ENCODE assay signal across 1 cellular context in the genomic region with DNA sequence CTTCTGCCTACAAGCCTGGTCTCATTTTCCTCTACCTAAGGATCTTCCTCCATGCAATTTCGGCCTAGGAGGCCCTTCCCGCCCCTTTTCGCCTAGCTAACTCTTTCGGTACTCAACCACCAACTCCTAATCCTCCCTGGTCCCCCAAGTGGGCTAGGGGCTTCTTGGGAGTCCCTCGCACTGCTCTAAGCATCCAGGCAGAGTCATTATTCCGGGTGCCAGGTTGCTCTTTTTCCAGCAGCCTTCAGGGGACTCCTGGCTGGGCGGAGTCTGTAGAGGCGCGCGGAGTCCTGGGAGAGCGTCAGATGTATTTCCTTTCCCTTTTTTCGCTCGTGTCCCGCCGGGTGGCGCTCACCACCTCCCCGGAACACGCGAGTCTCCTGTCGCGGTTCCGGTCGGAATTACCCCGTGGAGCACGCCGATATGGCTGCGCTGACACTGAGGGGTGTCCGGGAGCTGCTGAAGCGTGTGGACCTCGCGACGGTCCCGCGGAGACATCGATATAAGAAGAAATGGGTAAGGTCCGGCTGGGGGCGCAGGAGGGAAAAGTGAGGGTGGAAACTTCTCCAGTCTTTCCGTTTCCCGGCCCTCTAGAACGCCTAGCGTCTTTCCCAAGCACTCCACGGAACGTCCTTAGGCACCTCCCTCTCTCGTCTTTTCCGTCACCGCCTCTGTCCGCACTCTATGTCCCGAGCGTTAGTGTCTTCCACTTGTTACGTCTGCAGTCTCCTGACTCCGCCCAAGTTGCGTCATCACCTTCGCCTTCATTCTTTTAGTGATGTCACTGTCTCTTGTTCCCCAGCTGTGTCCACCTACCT.
A peak's percentile ranks its signal among the peaks of the same experiment; 100 is the strongest.
TF ChIP-seq lines count a peak whose summit lies in the region.

A gene (plus strand): TSS at position 404 of the 818 bp plus-strand sequence. CDS start 20 bp downstream, at position 424.

TF ChIP-seq in HepG2, 621 proteins besides CTCF, POLR2A, EP300 and RAD21 (continued from another document and continues in another):
- TF ChIP-seq, protein P1, sequence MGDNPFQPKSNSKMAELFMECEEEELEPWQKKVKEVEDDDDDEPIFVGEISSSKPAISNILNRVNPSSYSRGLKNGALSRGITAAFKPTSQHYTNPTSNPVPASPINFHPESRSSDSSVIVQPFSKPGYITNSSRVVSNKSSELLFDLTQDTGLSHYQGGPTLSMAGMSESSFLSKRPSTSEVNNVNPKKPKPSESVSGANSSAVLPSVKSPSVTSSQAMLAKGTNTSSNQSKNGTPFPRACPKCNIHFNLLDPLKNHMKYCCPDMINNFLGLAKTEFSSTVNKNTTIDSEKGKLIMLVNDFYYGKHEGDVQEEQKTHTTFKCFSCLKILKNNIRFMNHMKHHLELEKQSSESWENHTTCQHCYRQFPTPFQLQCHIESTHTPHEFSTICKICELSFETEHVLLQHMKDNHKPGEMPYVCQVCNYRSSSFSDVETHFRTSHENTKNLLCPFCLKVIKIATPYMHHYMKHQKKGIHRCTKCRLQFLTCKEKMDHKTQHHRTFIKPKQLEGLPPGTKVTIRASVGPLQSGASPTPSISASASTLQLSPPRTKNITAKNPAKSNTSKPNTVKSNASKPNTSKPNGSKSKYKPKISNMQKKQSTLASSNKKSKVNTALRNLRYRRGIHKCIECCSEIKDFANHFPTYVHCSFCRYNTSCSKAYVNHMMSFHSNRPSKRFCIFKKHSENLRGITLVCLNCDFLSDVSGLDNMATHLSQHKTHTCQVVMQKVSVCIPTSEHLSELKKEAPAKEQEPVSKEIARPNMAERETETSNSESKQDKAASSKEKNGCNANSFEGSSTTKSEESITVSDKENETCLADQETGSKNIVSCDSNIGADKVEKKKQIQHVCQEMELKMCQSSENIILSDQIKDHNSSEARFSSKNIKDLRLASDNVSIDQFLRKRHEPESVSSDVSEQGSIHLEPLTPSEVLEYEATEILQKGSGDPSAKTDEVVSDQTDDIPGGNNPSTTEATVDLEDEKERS (CRISPR knock-in tag; IDR thresholded peaks at IDR 0.05), result peak; percentile 74; the same call in 1 of the 2 replicates
- TF ChIP-seq ZFP62 (CRISPR knock-in tag; IDR thresholded peaks at IDR 0.05) (0 out of 2 replicates have a peak, but pooled peaks have one; percentile 22), NFATC3 (CRISPR knock-in tag; IDR thresholded peaks at IDR 0.05) (no peak), PITX1 (CRISPR knock-in tag; IDR thresholded peaks at IDR 0.05) (peak; percentile 79; the same call in 1 of the 2 replicates), YEATS2 (CRISPR knock-in tag; IDR thresholded peaks at IDR 0.05; ENCODE audit: borderline replicate concordance) (peak; percentile 91), NFKB2 (CRISPR knock-in tag; IDR thresholded peaks at IDR 0.05; ENCODE audit: borderline replicate concordance) (peak; percentile 48; the same call in 1 of the 2 replicates), ZNF614 (CRISPR knock-in tag; IDR thresholded peaks at IDR 0.05; ENCODE audit: borderline replicate concordance) (peak; percentile 83; the same call in 1 of the 2 replicates), ZNF792 (CRISPR knock-in tag; IDR thresholded peaks at IDR 0.05) (peak; percentile 67; the same call in 1 of the 2 replicates), NFYC (CRISPR knock-in tag; IDR thresholded peaks at IDR 0.05) (peak; percentile 44; the same call in 1 of the 2 replicates), ZNF124 (CRISPR knock-in tag; IDR thresholded peaks at IDR 0.05) (0 out of 2 replicates have a peak, but pooled peaks have one; percentile 47), ZNF136 (CRISPR knock-in tag; IDR thresholded peaks at IDR 0.05; ENCODE audit: low read depth) (no peak; the same call in 1 of the 2 replicates), ZKSCAN8 (CRISPR knock-in tag; IDR thresholded peaks at IDR 0.05; ENCODE audit: borderline replicate concordance) (peak; percentile 83), GATAD2A (CRISPR knock-in tag; IDR thresholded peaks at IDR 0.05) (peak; percentile 81), ZIK1 (CRISPR knock-in tag; IDR thresholded peaks at IDR 0.05; ENCODE audit: borderline replicate concordance, low read depth) (peak; percentile 70; the same call in 1 of the 2 replicates), TRIM24 (CRISPR knock-in tag; IDR thresholded peaks at IDR 0.05) (no peak), MTA1 (CRISPR knock-in tag; IDR thresholded peaks at IDR 0.05; ENCODE audit: borderline replicate concordance) (peak; percentile 40; the same call in 1 of the 2 replicates)
- TF ChIP-seq, protein P2, sequence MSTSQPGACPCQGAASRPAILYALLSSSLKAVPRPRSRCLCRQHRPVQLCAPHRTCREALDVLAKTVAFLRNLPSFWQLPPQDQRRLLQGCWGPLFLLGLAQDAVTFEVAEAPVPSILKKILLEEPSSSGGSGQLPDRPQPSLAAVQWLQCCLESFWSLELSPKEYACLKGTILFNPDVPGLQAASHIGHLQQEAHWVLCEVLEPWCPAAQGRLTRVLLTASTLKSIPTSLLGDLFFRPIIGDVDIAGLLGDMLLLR (CRISPR knock-in tag; IDR thresholded peaks at IDR 0.05), result peak; percentile 19; the same call in 1 of the 2 replicates
- TF ChIP-seq, protein P3, sequence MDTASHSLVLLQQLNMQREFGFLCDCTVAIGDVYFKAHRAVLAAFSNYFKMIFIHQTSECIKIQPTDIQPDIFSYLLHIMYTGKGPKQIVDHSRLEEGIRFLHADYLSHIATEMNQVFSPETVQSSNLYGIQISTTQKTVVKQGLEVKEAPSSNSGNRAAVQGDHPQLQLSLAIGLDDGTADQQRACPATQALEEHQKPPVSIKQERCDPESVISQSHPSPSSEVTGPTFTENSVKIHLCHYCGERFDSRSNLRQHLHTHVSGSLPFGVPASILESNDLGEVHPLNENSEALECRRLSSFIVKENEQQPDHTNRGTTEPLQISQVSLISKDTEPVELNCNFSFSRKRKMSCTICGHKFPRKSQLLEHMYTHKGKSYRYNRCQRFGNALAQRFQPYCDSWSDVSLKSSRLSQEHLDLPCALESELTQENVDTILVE (CRISPR knock-in tag; IDR thresholded peaks at IDR 0.05), result peak; percentile 87; the same call in 1 of the 2 replicates
- TF ChIP-seq, protein P4, sequence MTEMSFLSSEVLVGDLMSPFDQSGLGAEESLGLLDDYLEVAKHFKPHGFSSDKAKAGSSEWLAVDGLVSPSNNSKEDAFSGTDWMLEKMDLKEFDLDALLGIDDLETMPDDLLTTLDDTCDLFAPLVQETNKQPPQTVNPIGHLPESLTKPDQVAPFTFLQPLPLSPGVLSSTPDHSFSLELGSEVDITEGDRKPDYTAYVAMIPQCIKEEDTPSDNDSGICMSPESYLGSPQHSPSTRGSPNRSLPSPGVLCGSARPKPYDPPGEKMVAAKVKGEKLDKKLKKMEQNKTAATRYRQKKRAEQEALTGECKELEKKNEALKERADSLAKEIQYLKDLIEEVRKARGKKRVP (CRISPR knock-in tag; IDR thresholded peaks at IDR 0.05), result peak in 1 of 2 experiments; percentile 63; a peak in 2 of 4 replicates
- TF ChIP-seq, protein P5, sequence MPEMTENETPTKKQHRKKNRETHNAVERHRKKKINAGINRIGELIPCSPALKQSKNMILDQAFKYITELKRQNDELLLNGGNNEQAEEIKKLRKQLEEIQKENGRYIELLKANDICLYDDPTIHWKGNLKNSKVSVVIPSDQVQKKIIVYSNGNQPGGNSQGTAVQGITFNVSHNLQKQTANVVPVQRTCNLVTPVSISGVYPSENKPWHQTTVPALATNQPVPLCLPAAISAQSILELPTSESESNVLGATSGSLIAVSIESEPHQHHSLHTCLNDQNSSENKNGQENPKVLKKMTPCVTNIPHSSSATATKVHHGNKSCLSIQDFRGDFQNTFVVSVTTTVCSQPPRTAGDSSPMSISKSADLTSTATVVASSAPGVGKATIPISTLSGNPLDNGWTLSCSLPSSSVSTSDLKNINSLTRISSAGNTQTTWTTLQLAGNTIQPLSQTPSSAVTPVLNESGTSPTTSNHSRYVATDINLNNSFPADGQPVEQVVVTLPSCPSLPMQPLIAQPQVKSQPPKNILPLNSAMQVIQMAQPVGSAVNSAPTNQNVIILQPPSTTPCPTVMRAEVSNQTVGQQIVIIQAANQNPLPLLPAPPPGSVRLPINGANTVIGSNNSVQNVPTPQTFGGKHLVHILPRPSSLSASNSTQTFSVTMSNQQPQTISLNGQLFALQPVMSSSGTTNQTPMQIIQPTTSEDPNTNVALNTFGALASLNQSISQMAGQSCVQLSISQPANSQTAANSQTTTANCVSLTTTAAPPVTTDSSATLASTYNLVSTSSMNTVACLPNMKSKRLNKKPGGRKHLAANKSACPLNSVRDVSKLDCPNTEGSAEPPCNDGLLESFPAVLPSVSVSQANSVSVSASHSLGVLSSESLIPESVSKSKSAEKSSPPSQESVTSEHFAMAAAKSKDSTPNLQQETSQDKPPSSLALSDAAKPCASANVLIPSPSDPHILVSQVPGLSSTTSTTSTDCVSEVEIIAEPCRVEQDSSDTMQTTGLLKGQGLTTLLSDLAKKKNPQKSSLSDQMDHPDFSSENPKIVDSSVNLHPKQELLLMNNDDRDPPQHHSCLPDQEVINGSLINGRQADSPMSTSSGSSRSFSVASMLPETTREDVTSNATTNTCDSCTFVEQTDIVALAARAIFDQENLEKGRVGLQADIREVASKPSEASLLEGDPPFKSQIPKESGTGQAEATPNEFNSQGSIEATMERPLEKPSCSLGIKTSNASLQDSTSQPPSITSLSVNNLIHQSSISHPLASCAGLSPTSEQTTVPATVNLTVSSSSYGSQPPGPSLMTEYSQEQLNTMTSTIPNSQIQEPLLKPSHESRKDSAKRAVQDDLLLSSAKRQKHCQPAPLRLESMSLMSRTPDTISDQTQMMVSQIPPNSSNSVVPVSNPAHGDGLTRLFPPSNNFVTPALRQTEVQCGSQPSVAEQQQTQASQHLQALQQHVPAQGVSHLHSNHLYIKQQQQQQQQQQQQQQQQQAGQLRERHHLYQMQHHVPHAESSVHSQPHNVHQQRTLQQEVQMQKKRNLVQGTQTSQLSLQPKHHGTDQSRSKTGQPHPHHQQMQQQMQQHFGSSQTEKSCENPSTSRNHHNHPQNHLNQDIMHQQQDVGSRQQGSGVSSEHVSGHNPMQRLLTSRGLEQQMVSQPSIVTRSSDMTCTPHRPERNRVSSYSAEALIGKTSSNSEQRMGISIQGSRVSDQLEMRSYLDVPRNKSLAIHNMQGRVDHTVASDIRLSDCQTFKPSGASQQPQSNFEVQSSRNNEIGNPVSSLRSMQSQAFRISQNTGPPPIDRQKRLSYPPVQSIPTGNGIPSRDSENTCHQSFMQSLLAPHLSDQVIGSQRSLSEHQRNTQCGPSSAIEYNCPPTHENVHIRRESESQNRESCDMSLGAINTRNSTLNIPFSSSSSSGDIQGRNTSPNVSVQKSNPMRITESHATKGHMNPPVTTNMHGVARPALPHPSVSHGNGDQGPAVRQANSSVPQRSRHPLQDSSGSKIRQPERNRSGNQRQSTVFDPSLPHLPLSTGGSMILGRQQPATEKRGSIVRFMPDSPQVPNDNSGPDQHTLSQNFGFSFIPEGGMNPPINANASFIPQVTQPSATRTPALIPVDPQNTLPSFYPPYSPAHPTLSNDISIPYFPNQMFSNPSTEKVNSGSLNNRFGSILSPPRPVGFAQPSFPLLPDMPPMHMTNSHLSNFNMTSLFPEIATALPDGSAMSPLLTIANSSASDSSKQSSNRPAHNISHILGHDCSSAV (CRISPR knock-in tag; IDR thresholded peaks at IDR 0.05; ENCODE audit: borderline replicate concordance), result no peak
- TF ChIP-seq, protein P6, sequence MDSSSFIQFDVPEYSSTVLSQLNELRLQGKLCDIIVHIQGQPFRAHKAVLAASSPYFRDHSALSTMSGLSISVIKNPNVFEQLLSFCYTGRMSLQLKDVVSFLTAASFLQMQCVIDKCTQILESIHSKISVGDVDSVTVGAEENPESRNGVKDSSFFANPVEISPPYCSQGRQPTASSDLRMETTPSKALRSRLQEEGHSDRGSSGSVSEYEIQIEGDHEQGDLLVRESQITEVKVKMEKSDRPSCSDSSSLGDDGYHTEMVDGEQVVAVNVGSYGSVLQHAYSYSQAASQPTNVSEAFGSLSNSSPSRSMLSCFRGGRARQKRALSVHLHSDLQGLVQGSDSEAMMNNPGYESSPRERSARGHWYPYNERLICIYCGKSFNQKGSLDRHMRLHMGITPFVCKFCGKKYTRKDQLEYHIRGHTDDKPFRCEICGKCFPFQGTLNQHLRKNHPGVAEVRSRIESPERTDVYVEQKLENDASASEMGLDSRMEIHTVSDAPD (CRISPR knock-in tag; IDR thresholded peaks at IDR 0.05), result 0 out of 2 replicates have a peak, but pooled peaks have one; percentile 24
- TF ChIP-seq, protein P7, sequence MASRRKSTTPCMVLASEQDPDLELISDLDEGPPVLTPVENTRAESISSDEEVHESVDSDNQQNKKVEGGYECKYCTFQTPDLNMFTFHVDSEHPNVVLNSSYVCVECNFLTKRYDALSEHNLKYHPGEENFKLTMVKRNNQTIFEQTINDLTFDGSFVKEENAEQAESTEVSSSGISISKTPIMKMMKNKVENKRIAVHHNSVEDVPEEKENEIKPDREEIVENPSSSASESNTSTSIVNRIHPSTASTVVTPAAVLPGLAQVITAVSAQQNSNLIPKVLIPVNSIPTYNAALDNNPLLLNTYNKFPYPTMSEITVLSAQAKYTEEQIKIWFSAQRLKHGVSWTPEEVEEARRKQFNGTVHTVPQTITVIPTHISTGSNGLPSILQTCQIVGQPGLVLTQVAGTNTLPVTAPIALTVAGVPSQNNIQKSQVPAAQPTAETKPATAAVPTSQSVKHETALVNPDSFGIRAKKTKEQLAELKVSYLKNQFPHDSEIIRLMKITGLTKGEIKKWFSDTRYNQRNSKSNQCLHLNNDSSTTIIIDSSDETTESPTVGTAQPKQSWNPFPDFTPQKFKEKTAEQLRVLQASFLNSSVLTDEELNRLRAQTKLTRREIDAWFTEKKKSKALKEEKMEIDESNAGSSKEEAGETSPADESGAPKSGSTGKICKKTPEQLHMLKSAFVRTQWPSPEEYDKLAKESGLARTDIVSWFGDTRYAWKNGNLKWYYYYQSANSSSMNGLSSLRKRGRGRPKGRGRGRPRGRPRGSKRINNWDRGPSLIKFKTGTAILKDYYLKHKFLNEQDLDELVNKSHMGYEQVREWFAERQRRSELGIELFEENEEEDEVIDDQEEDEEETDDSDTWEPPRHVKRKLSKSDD (CRISPR knock-in tag; IDR thresholded peaks at IDR 0.05; ENCODE audit: low read depth), result peak; percentile 98
- TF ChIP-seq, protein P8, sequence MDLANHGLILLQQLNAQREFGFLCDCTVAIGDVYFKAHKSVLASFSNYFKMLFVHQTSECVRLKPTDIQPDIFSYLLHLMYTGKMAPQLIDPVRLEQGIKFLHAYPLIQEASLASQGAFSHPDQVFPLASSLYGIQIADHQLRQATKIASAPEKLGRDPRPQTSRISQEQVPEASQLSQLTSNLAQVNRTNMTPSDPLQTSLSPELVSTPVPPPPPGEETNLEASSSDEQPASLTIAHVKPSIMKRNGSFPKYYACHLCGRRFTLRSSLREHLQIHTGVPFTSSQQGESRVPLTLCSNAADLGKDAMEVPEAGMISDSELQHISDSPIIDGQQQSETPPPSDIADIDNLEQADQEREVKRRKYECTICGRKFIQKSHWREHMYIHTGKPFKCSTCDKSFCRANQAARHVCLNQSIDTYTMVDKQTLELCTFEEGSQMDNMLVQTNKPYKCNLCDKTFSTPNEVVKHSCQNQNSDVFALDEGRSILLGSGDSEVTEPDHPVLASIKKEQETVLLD (CRISPR knock-in tag; IDR thresholded peaks at IDR 0.05; ENCODE audit: low read depth), result peak; percentile 22; the same call in 1 of the 2 replicates
- TF ChIP-seq, protein P9, sequence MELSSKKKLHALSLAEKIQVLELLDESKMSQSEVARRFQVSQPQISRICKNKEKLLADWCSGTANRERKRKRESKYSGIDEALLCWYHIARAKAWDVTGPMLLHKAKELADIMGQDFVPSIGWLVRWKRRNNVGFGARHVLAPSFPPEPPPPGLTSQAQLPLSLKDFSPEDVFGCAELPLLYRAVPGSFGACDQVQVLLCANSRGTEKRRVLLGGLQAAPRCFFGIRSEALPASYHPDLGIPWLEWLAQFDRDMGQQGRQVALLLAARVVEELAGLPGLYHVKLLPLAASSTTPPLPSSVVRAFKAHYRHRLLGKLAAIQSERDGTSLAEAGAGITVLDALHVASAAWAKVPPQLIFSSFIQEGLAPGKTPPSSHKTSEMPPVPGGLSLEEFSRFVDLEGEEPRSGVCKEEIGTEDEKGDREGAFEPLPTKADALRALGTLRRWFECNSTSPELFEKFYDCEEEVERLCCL (CRISPR knock-in tag; IDR thresholded peaks at IDR 0.05; ENCODE audit: borderline replicate concordance), result no peak
